14 cellular contexts compared by ENCODE assay signal in the genomic region with DNA sequence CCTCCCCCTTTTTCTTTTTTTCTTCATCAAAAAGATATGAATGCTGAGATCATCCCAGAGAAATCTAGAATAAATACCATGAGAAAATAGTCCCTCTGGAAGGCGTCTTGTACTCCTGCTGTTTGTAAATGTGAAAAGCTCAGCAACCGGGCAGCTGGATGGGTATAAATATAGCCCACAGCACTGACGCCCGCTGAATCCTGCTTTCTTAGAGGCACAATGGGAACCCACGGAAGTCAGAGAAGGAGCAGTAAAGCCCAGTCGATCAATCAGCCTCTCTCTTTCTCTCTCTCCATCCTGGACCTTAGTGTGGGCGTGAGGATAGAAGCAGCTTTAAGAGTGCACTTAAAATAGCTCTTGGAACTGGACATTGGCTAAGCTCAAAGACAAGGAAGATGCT.
DNase-seq lines count a peak whose midpoint lies in the region; ATAC-seq and TF ChIP-seq lines count a peak whose summit lies in the region.
"Had no signal": no experiment of that assay in that cellular context is flagged by ENCODE, and none has a peak within 500 bp of the region (broad histone marks: within the 10 kb centered on the region; RNA-seq: fewer than 3 reads in every experiment).

No MANE protein-coding gene starts in this region.

- H3K18ac ChIP-seq in mesenchymal stem cell (ENCODE audit: low read depth in 1 of 2, low read length in 2 of 2), result peak overlapping the region in 1 of 2 experiments; percentile 11

- no peak overlapping the region for H3K4me2 ChIP-seq in mesenchymal stem cell (ENCODE audit: low read length, poor library complexity, severe bottlenecking)
- peak overlapping the region; percentile 21 for H3K4me2 ChIP-seq in skeletal muscle satellite cell (ENCODE audit: low read length)

- H4K8ac ChIP-seq in mesenchymal stem cell (ENCODE audit: low read length), result no peak overlapping the region

- no peaks in the 10 kb centered on the region for H3K9me3 Mint-ChIP-seq in activated T-cell treated with anti-CD3 and anti-CD28 coated beads, Interleukin-2, amount 50 U/mL, for 24 hours

- no peak overlapping the region for H2AFZ ChIP-seq in mesenchymal stem cell (ENCODE audit: low read depth, low read length)

- H3K27me3 ChIP-seq in mesenchymal stem cell (ENCODE audit: control insufficient read depth in 1 of 2, insufficient read depth in 1 of 2, low read length in 2 of 2) (no peaks in the 10 kb centered on the region), skeletal muscle satellite cell (ENCODE audit: control insufficient read depth, insufficient read depth, low read length) (no peaks in the 10 kb centered on the region)

- no peak for ATAC-seq in GM18858 (IDR thresholded peaks at IDR 0.05; ENCODE audit: unreplicated experiment)
- ATAC-seq in activated CD4-positive, CD25-positive, alpha-beta regulatory T cell treated with anti-CD3 and anti-CD28 coated beads, Interleukin-2, amount 50 U/mL, for 24 hours, result no peak

- H3K9ac ChIP-seq in mesenchymal stem cell (ENCODE audit: low read length), result no peak overlapping the region
- peak overlapping the region; percentile 3 for H3K9ac ChIP-seq in skeletal muscle satellite cell (ENCODE audit: low read depth, low read length)

- peaks cover 31% of the 10 kb centered on the region for H3K79me1 ChIP-seq in mesenchymal stem cell (replicated peaks; ENCODE audit: low read length, poor library complexity, severe bottlenecking)

- WGBS in mesenchymal stem cell, result 94% methylated on average over 7 of the region's 7 CpGs

- no peak overlapping the region for H3K14ac ChIP-seq in mesenchymal stem cell (ENCODE audit: low read length in 2 of 2)

- H3K4me3 ChIP-seq in coronary artery, result peak overlapping the region; percentile 49
- H3K4me3 ChIP-seq in mesenchymal stem cell (ENCODE audit: insufficient read depth in 1 of 2, low read depth in 1 of 2, low read length in 2 of 2), result no peak overlapping the region
- H3K4me3 ChIP-seq in skeletal muscle satellite cell (ENCODE audit: low read length), result no peak overlapping the region

- peaks cover 38% of the 10 kb centered on the region for H3K4me1 Mint-ChIP-seq in activated T-cell treated with anti-CD3 and anti-CD28 coated beads, Interleukin-2, amount 50 U/mL, for 24 hours (ENCODE audit: low read depth)

- no peak overlapping the region for H3K23ac ChIP-seq in mesenchymal stem cell (ENCODE audit: low read length in 2 of 2)

- H3K27ac ChIP-seq in KOPT-K1 (ENCODE audit: low read depth, low read length, poor library complexity, severe bottlenecking) (peak overlapping the region; percentile 97), coronary artery (peak overlapping the region; percentile 67 to 90), mesenchymal stem cell (ENCODE audit: low read length, poor library complexity, severe bottlenecking) (peak overlapping the region; percentile 97)

- H3K27ac Mint-ChIP-seq in activated T-cell treated with anti-CD3 and anti-CD28 coated beads, Interleukin-2, amount 50 U/mL, for 24 hours, result no peak overlapping the region

- H2BK15ac ChIP-seq in mesenchymal stem cell (ENCODE audit: low read depth, poor library complexity, severe bottlenecking), result no peak overlapping the region

- H3K9me3 ChIP-seq in KOPT-K1 (ENCODE audit: insufficient read depth, low read length, poor library complexity, severe bottlenecking) (no peaks in the 10 kb centered on the region), mesenchymal stem cell (ENCODE audit: control insufficient read depth, low read length) (no peaks in the 10 kb centered on the region), skeletal muscle satellite cell (replicated peaks; ENCODE audit: low read length) (no peaks in the 10 kb centered on the region)

- no peak overlapping the region for H4K91ac ChIP-seq in mesenchymal stem cell (ENCODE audit: low read length)

- no peak for DNase-seq in coronary artery (ENCODE audit: low spot score)
- DNase-seq in mesenchymal stem cell, result no peak
- no peak for DNase-seq in OCI-M2 (lab: John Stamatoyannopoulos, UW; ENCODE audit: unreplicated experiment)
- DNase-seq in activated T-cell treated with anti-CD3 and anti-CD28 coated beads, Interleukin-2, amount 50 U/mL, for 24 hours, result no peak
- DNase-seq: activated CD4-positive, alpha-beta T cell treated with anti-CD3 and anti-CD28 coated beads, Interleukin-2, amount 50 U/mL, for 1 hour; activated effector memory CD4-positive, alpha-beta T cell treated with Interleukin-2 at 50 U/mL for 16 hours; H7; NCI-H2029 treated with DMSO at 0.1 percent for 48 hours; NK-92 treated with Interleukin-12 subunit alpha and Interleukin-12 subunit beta, amount 100 ng/mL, for 24 hours; small intestine had no signal

- H2BK120ac ChIP-seq in mesenchymal stem cell (ENCODE audit: low read depth, low read length), result no peak overlapping the region

- H3K36me3 ChIP-seq in KOPT-K1 (ENCODE audit: insufficient read depth, low read length) (peaks cover 5% of the 10 kb centered on the region; the same call in 1 of the 2 replicates), mesenchymal stem cell (ENCODE audit: control insufficient read depth in 1 of 2, insufficient read depth in 2 of 2, low read depth in 1 of 2, low read length in 2 of 2) (peaks cover 0 to 3% of the 10 kb centered on the region in 2 experiments), skeletal muscle satellite cell (ENCODE audit: insufficient read depth, low read length) (no peaks in the 10 kb centered on the region)

- H2BK12ac ChIP-seq in mesenchymal stem cell (ENCODE audit: low read length in 2 of 2), result no peak overlapping the region

- no peaks in the 10 kb centered on the region for H3K27me3 Mint-ChIP-seq in activated T-cell treated with anti-CD3 and anti-CD28 coated beads, Interleukin-2, amount 50 U/mL, for 24 hours

- no peak for TF ChIP-seq CTCF in coronary artery (IDR thresholded peaks at IDR 0.05)

- H2BK5ac ChIP-seq in mesenchymal stem cell (ENCODE audit: low read depth, low read length, poor library complexity, severe bottlenecking), result no peak overlapping the region

- H3K4ac ChIP-seq in mesenchymal stem cell (ENCODE audit: low read depth in 1 of 2, low read length in 2 of 2), result peak overlapping the region in 1 of 2 experiments; percentile 53

- peaks cover 49% of the 10 kb centered on the region for H3K36me3 Mint-ChIP-seq in activated T-cell treated with anti-CD3 and anti-CD28 coated beads, Interleukin-2, amount 50 U/mL, for 24 hours (ENCODE audit: low read depth)

- no peak overlapping the region for H3K4me3 Mint-ChIP-seq in activated T-cell treated with anti-CD3 and anti-CD28 coated beads, Interleukin-2, amount 50 U/mL, for 24 hours

- peak overlapping the region; percentile 94 for H2AK5ac ChIP-seq in mesenchymal stem cell (ENCODE audit: low read length, severe bottlenecking)

- H3K4me1 ChIP-seq in mesenchymal stem cell (ENCODE audit: control insufficient read depth, insufficient read depth, low read depth, low read length), result peaks cover 21% of the 10 kb centered on the region
- H3K4me1 ChIP-seq in skeletal muscle satellite cell (ENCODE audit: control insufficient read depth, insufficient read depth, low read length), result peaks cover 53% of the 10 kb centered on the region
